2 cellular contexts compared by ENCODE assay signal in the genomic region with DNA sequence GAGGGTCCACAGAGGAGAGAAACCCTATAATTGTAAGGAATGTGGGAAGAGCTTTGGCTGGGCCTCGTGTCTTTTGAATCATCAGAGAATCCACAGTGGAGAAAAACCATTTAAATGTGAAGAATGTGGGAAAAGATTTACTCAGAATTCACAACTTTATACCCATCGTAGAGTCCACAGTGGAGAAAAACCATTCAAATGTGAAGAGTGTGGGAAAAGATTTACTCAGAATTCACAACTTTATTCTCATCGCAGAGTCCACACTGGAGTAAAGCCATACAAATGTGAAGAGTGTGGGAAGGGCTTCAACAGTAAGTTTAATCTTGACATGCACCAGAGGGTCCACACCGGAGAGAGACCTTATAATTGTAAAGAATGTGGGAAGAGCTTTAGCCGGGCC.
TF ChIP-seq lines count a peak whose summit lies in the region.

No MANE protein-coding gene starts in this region.

TF ChIP-seq in liver, 16 proteins besides CTCF, POLR2A, EP300 and RAD21:
- TF ChIP-seq GABPA (IDR thresholded peaks at IDR 0.05 in 1 of 2, conservative IDR thresholded peaks at IDR 0.05 in 1 of 2): no peak
TF ChIP-seq in liver: peak in this region for 0.

TF ChIP-seq in K562, 482 proteins besides CTCF, POLR2A, EP300 and RAD21:
- TF ChIP-seq, protein P1, sequence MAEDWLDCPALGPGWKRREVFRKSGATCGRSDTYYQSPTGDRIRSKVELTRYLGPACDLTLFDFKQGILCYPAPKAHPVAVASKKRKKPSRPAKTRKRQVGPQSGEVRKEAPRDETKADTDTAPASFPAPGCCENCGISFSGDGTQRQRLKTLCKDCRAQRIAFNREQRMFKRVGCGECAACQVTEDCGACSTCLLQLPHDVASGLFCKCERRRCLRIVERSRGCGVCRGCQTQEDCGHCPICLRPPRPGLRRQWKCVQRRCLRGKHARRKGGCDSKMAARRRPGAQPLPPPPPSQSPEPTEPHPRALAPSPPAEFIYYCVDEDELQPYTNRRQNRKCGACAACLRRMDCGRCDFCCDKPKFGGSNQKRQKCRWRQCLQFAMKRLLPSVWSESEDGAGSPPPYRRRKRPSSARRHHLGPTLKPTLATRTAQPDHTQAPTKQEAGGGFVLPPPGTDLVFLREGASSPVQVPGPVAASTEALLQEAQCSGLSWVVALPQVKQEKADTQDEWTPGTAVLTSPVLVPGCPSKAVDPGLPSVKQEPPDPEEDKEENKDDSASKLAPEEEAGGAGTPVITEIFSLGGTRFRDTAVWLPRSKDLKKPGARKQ (CRISPR knock-in tag; IDR thresholded peaks at IDR 0.05): no peak
- TF ChIP-seq PHF21A (IDR thresholded peaks at IDR 0.05; ENCODE audit: borderline replicate concordance, low read depth): no peak
- no peak for TF ChIP-seq FOXJ2 (tag; IDR thresholded peaks at IDR 0.05)
- TF ChIP-seq CLOCK (CRISPR knock-in tag; IDR thresholded peaks at IDR 0.05; ENCODE audit: borderline replicate concordance): no peak
- peak; percentile 95 for TF ChIP-seq ZNF75A (CRISPR knock-in tag; IDR thresholded peaks at IDR 0.05)
